ENCODE assay signal across 8 cellular contexts in the genomic region with DNA sequence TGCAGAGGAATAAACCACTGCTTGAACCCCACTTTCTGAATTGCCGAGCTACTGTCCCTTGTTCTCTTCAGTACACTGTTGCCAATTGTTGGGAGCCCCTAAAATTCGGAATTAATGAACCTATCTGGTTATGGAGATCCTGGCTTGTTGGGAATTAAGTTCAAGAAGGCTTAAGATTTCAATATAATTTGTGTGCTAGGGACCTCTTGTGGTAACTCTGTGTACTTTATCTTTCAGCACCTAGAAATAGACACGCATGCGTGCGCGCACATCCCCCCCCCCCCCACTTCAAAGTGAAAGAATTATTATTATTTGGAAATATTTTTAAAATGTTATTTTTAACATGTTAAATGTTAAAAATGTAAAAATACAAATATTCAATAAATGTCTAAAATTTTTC. TPM values are rescaled to one million over a fixed set of nuclear protein-coding genes. Genes with fewer than 3 reads are reported as not detected.
DNase-seq lines count a peak whose midpoint lies in the region; ATAC-seq, FAIRE-seq and TF ChIP-seq lines count a peak whose summit lies in the region.

No MANE protein-coding gene starts in this region.

- no peak overlapping the region for H3K4me3 ChIP-seq in left ventricle myocardium inferior
- no peak overlapping the region for H3K4me3 ChIP-seq in small intestine (ENCODE audit: low read depth in 1 of 2, low read length in 2 of 2)

- H3K36me3 ChIP-seq in left ventricle myocardium inferior = no peaks in the 10 kb centered on the region
- no peaks in the 10 kb centered on the region for H3K36me3 ChIP-seq in small intestine (ENCODE audit: control insufficient read depth in 2 of 2, insufficient read depth in 2 of 2, low read length in 2 of 2)

- FAIRE-seq in small intestine (lab: Jason Lieb, UNC) = no peak

- H3K9me3 ChIP-seq in left ventricle myocardium inferior (replicated peaks) = no peaks in the 10 kb centered on the region
- no peaks in the 10 kb centered on the region for H3K9me3 ChIP-seq in small intestine (ENCODE audit: control insufficient read depth, low read depth)

- peak; percentile 11 to 31 for DNase-seq in NOMO-1 (lab: John Stamatoyannopoulos, UW; ENCODE audit: unreplicated experiment in 2 of 2)
- no peak for DNase-seq in NOMO-1 treated with dmso at 0.1 percent for 144 hours (lab: John Stamatoyannopoulos, UW; ENCODE audit: unreplicated experiment)
- DNase-seq in NAMALWA (ENCODE audit: low spot score) = peak; percentile 64
- DNase-seq in left ventricle myocardium inferior = no peak
- DNase-seq in small intestine = peak; percentile 56
- DNase-seq in effector CD8-positive, alpha-beta T cell (lab: John Stamatoyannopoulos, UW) = no peak

- TF ChIP-seq CTCF in VCaP (conservative IDR thresholded peaks at IDR 0.05) = peak; percentile 76
- TF ChIP-seq CTCF in left ventricle myocardium inferior (IDR thresholded peaks at IDR 0.05; ENCODE audit: borderline replicate concordance) = peak; percentile 59

- intact Hi-C loops in left ventricle myocardium inferior (cut with micrococcal nuclease) = no loop called here

- 8 to 11% (median 10%) methylated on average over 6 of the region's 6 CpGs for WGBS in small intestine, 3 donors

- H3K4me1 ChIP-seq in left ventricle myocardium inferior = no peaks in the 10 kb centered on the region
- H3K4me1 ChIP-seq in small intestine (ENCODE audit: control insufficient read depth in 2 of 2, insufficient read depth in 1 of 2, low read depth in 1 of 2, low read length in 1 of 2) = no peaks in the 10 kb centered on the region

- no peak for ATAC-seq in GM21515 (IDR thresholded peaks at IDR 0.05; ENCODE audit: unreplicated experiment)

- H3K27me3 ChIP-seq in left ventricle myocardium inferior (ENCODE audit: low read depth) (peaks cover 11% of the 10 kb centered on the region), small intestine (ENCODE audit: control insufficient read depth in 2 of 2, insufficient read depth in 2 of 2, low read length in 2 of 2) (no peaks in the 10 kb centered on the region)

- no peak overlapping the region for H3K27ac ChIP-seq in VCaP
- no peak overlapping the region for H3K27ac ChIP-seq in left ventricle myocardium inferior (replicated peaks)
- no peak overlapping the region for H3K27ac ChIP-seq in small intestine (ENCODE audit: low read depth in 1 of 2, low read length in 1 of 2)

RNA-seq across cellular contexts. Expression of a gene that starts 53.3 kb away (rescaled TPM):
- total RNA-seq in left ventricle myocardium inferior = 6.3 TPM
- polyA plus RNA-seq in small intestine = under 1 TPM in 1 of 3 donors, not detected in 2; 0.73 TPM

Comparison
In these comparisons a context has a peak if more than half of its experiments do, and no peak if none do; other contexts are left out.
1. DNase-seq: peak in NOMO-1 (2 of 2), NAMALWA (single experiment) and small intestine (single experiment); none in NOMO-1 treated with dmso at 0.1 percent for 144 hours (single experiment), left ventricle myocardium inferior (single experiment) and effector CD8-positive, alpha-beta T cell (single experiment).